In genomic region chr6:150865406-150866146, GRCh38 we compare ENCODE assay signal across 8 cellular contexts. TPM values are rescaled to one million over a fixed set of nuclear protein-coding genes. Genes with fewer than 3 reads are reported as not detected.
A peak's percentile ranks its signal among the peaks of the same experiment; 100 is the strongest.
DNase-seq lines count a peak whose midpoint lies in the region; ATAC-seq and TF ChIP-seq lines count a peak whose summit lies in the region.

Gene MTHFD1L, plus strand, starts transcription at chr6:150865702. Its CDS starts 121 bp downstream, at chr6:150865823.

- H3K4me3 ChIP-seq in fibroblast of the aortic adventitia (ENCODE audit: low read depth, low read length): peak within 1 kb of the TSS; percentile 80

- H3K36me3 Mint-ChIP-seq in nephron progenitor cell (ENCODE audit: low read depth): no peaks in the 10 kb centered on the region

- peak; percentile 71 for ATAC-seq in GM19463 (IDR thresholded peaks at IDR 0.05; ENCODE audit: unreplicated experiment)
- peak; percentile 83 for ATAC-seq in stimulated activated naive CD8-positive, alpha-beta T cell treated with anti-CD3 and anti-CD28 coated beads, Interleukin-15, amount 100 ng/mL, for 72 hours

- peak; percentile 94 for DNase-seq in D341Med (ENCODE audit: low spot score)
- peak; percentile 85 for DNase-seq in HK-2 (ENCODE audit: unreplicated experiment)
- DNase-seq in RKO (ENCODE audit: low spot score): peak; percentile 84
- DNase-seq in activated T-helper 9 cell treated with anti-CD3 and anti-CD28 coated beads, Interleukin-2, amount 50 U/mL, for 16 hours (ENCODE audit: low read depth): peak; percentile 71
- DNase-seq in fibroblast of the aortic adventitia (ENCODE audit: low read depth): peak; percentile 94
- DNase-seq in nephron progenitor cell: peak; percentile 83
- DNase-seq in stimulated activated naive CD8-positive, alpha-beta T cell treated with anti-CD3 and anti-CD28 coated beads, Interleukin-15, amount 100 ng/mL, for 72 hours: peak; percentile 77 to 79

- peaks cover 16% of the 10 kb centered on the region for H3K4me1 Mint-ChIP-seq in nephron progenitor cell
- H3K4me1 Mint-ChIP-seq in stimulated activated naive CD8-positive, alpha-beta T cell treated with anti-CD3 and anti-CD28 coated beads, Interleukin-15, amount 100 ng/mL, for 72 hours: peaks cover 46% of the 10 kb centered on the region

- peaks cover 3% of the 10 kb centered on the region for H3K27me3 Mint-ChIP-seq in nephron progenitor cell (ENCODE audit: low read depth, poor library complexity)
- H3K27me3 Mint-ChIP-seq in stimulated activated naive CD8-positive, alpha-beta T cell treated with anti-CD3 and anti-CD28 coated beads, Interleukin-15, amount 100 ng/mL, for 72 hours: peaks cover 33% of the 10 kb centered on the region

- H3K9me3 Mint-ChIP-seq in nephron progenitor cell: no peaks in the 10 kb centered on the region
- no peaks in the 10 kb centered on the region for H3K9me3 Mint-ChIP-seq in stimulated activated naive CD8-positive, alpha-beta T cell treated with anti-CD3 and anti-CD28 coated beads, Interleukin-15, amount 100 ng/mL, for 72 hours

- H3K4me3 Mint-ChIP-seq in nephron progenitor cell: peak within 1 kb of the TSS; percentile 100
- H3K4me3 Mint-ChIP-seq in stimulated activated naive CD8-positive, alpha-beta T cell treated with anti-CD3 and anti-CD28 coated beads, Interleukin-15, amount 100 ng/mL, for 72 hours: peak within 1 kb of the TSS; percentile 95 to 97

- peak within 1 kb of the TSS; percentile 69 for H3K27ac Mint-ChIP-seq in nephron progenitor cell
- peak within 1 kb of the TSS; percentile 94 to 98 for H3K27ac Mint-ChIP-seq in stimulated activated naive CD8-positive, alpha-beta T cell treated with anti-CD3 and anti-CD28 coated beads, Interleukin-15, amount 100 ng/mL, for 72 hours

- TF ChIP-seq CTCF in fibroblast of the aortic adventitia (IDR thresholded peaks at IDR 0.05; ENCODE audit: insufficient read depth, low read length) (peak; percentile 27), nephron progenitor cell (IDR thresholded peaks at IDR 0.05) (peak; percentile 33)

RNA-seq across cellular contexts. Expression of gene MTHFD1L, which starts in this region (rescaled TPM):
- 39.0 and 68.7 TPM in 2 replicates for total RNA-seq in fibroblast of the aortic adventitia (ENCODE audit: low replicate concordance)

Comparison
In these comparisons a context has a peak if more than half of its experiments do, and no peak if none do; other contexts are left out.
1. Peak in every context shown above with its lines: DNase-seq, ATAC-seq and H3K4me3 ChIP-seq.